In the genomic region with DNA sequence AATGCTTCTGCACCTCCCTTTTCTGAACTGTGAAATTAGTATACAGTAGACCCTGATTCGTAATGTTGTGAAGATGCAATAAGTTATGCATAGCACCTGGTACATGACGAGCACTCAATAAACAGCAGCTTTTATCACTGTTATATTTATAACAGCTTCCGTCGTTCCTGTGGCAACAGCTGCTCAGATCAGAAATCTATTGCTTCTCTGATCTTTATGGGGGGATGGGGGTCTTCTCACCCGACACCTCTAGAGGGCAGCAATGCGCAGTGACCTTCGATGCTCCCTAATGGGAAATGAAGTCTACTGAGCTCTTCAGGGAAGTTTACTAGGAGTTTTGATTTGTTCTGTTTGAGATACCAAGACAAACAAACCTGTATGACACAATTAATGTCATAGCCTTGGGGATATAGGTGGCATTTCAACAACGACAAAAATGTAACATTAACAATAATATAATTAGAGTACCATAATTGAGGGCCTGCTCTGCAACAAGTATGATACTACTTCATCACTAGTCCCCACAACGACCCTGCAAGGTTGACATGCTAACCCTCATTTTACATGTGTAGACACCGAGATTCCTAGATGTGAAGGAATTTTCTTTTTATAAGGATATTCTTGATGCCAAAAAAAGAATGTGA, we compare ENCODE assay signal across 7 cellular contexts.
DNase-seq lines count a peak whose midpoint lies in the region; ATAC-seq and TF ChIP-seq lines count a peak whose summit lies in the region.

No MANE protein-coding gene starts in this region.

- no peak overlapping the region for H3K4me3 ChIP-seq in RWPE2 (ENCODE audit: severe bottlenecking)

- peaks cover 13% of the 10 kb centered on the region for H3K27me3 ChIP-seq in RWPE2 (ENCODE audit: insufficient read depth, poor library complexity, severe bottlenecking)

- no peaks in the 10 kb centered on the region for H3K36me3 ChIP-seq in RWPE2 (ENCODE audit: low read depth)

- peak; percentile 65 for ATAC-seq in HG02798 (IDR thresholded peaks at IDR 0.05; ENCODE audit: poor library complexity, unreplicated experiment)
- ATAC-seq in RWPE2 (ENCODE audit: low read depth): peak; percentile 59; the same call in 1 of the 3 replicates
- peak; percentile 63 to 70 for ATAC-seq in left cardiac atrium

- DNase-seq in RWPE2 (ENCODE audit: low spot score) (no peak), left cardiac atrium (peak; percentile 57), NCI-H226 (no peak)
- DNase-seq in activated effector memory CD4-positive, alpha-beta T cell treated with anti-CD3 and anti-CD28 coated beads, Interleukin-2, amount 50 U/mL, for 16 hours: peak; percentile 80
- peak; percentile 42 to 68 (median 62) for DNase-seq in stimulated activated CD4-positive, alpha-beta T cell treated with anti-CD3 and anti-CD28 coated beads, Interleukin-12 subunit alpha, Interleukin-12 subunit beta, amount 100 ng/mL, for 48 hours (ENCODE audit: low read depth in 2 of 3, low spot score in 1 of 3)

- TF ChIP-seq CTCF in GM12874 (IDR thresholded peaks at IDR 0.05; ENCODE audit: insufficient read depth, low read depth, low read length) (peak; percentile 80), RWPE2 (IDR thresholded peaks at IDR 0.05; ENCODE audit: poor library complexity, severe bottlenecking) (peak; percentile 86)

- H3K27ac ChIP-seq in RWPE2 (ENCODE audit: poor library complexity, severe bottlenecking): no peak overlapping the region

- H3K4me1 ChIP-seq in RWPE2 (ENCODE audit: insufficient read depth, poor library complexity, severe bottlenecking): no peaks in the 10 kb centered on the region

- intact Hi-C loops in left cardiac atrium (cut with DNase I): loop anchor here (5.0 kb wide), 2 partner anchors 291 to 296 kb away; partner anchors contain the start of gene SFMBT2 (in 1 of the 2)

- no peaks in the 10 kb centered on the region for H3K9me3 ChIP-seq in RWPE2 (ENCODE audit: severe bottlenecking)

Comparison
In these comparisons a context has a peak if more than half of its experiments do, and no peak if none do; other contexts are left out.
1. DNase-seq: peak in activated effector memory CD4-positive, alpha-beta T cell treated with anti-CD3 and anti-CD28 coated beads, Interleukin-2, amount 50 U/mL, for 16 hours (single experiment), left cardiac atrium (single experiment) and stimulated activated CD4-positive, alpha-beta T cell treated with anti-CD3 and anti-CD28 coated beads, Interleukin-12 subunit alpha, Interleukin-12 subunit beta, amount 100 ng/mL, for 48 hours (3 of 3); none in RWPE2 (single experiment) and NCI-H226 (single experiment).
2. Peak in every context shown above with its lines, with median percentiles within 50 percentile points of each other: ATAC-seq.